In genomic region chr6:161186173-161186769, GRCh38 we compare ENCODE assay signal across 12 cellular contexts.
DNase-seq lines count a peak whose midpoint lies in the region; ATAC-seq and TF ChIP-seq lines count a peak whose summit lies in the region.
"Had no signal": no experiment of that assay in that cellular context is flagged by ENCODE, and none has a peak within 500 bp of the region (broad histone marks: within the 10 kb centered on the region; RNA-seq: fewer than 3 reads in every experiment).

No MANE protein-coding gene starts in this region.

- H3K4me2 ChIP-seq in OCI-LY7 (ENCODE audit: low read length), result no peak overlapping the region

- CTCF ChIA-PET in OCI-LY7 (lab: Charles Lee; ENCODE audit: unreplicated experiment), result no interaction called here

- no peaks in the 10 kb centered on the region for H3K27me3 Mint-ChIP-seq in immature natural killer cell (ENCODE audit: low read depth in 3 of 3)

- H3K4me1 ChIP-seq in adipocyte (ENCODE audit: control insufficient read depth, insufficient read depth, low read length) (peaks cover 8% of the 10 kb centered on the region), upper lobe of right lung (no peaks in the 10 kb centered on the region), OCI-LY7 (ENCODE audit: insufficient read depth, low read length, poor library complexity, severe bottlenecking) (peaks cover under 1% of the 10 kb centered on the region)

- H3K27ac ChIP-seq in upper lobe of right lung (no peak overlapping the region), OCI-LY7 (ENCODE audit: low read depth, low read length, poor library complexity, severe bottlenecking) (no peak overlapping the region)
- H3K27ac ChIP-seq: spleen, thoracic aorta had no signal

- H3K36me3 Mint-ChIP-seq in immature natural killer cell, result peaks cover 15 to 32% (median 27%) of the 10 kb centered on the region in 3 donors

- TF ChIP-seq CTCF in upper lobe of right lung (IDR thresholded peaks at IDR 0.05) (no peak), OCI-LY7 (conservative IDR thresholded peaks at IDR 0.05; ENCODE audit: low read length) (no peak)

- intact Hi-C loops in left ventricle myocardium superior (cut with micrococcal nuclease), result no loop called here
- intact Hi-C loops in Right ventricle myocardium superior (cut with DNase I), result no loop called here
- intact Hi-C loops in upper lobe of right lung (cut with DNase I), result no loop called here
- intact Hi-C loops in OCI-LY7 (cut with micrococcal nuclease; ENCODE audit: unreplicated experiment), result no loop called here

- peak overlapping the region; percentile 0 to 66 (median 30) for H3K4me3 Mint-ChIP-seq in immature natural killer cell

- H3K36me3 ChIP-seq in adipocyte (ENCODE audit: control insufficient read depth, insufficient read depth, low read length, severe bottlenecking) (no peaks in the 10 kb centered on the region), upper lobe of right lung (no peaks in the 10 kb centered on the region), OCI-LY7 (ENCODE audit: insufficient read depth, low read length) (no peaks in the 10 kb centered on the region)
- H3K36me3 ChIP-seq: BE2C, spleen, thoracic aorta had no signal

- H3K9ac ChIP-seq in adipocyte (ENCODE audit: low read length), result no peak overlapping the region

- no peak overlapping the region for H3K4me3 ChIP-seq in adipocyte (ENCODE audit: low read length)
- no peak overlapping the region for H3K4me3 ChIP-seq in upper lobe of right lung
- no peak overlapping the region for H3K4me3 ChIP-seq in OCI-LY7 (ENCODE audit: low read depth, low read length, poor library complexity, severe bottlenecking)
- H3K4me3 ChIP-seq: spleen, thoracic aorta had no signal

- peak overlapping the region in 4 of 6 donors; percentile 16 to 81 (median 45) for H3K27ac Mint-ChIP-seq in immature natural killer cell

- H3K9me3 ChIP-seq in adipocyte (ENCODE audit: control insufficient read depth, low read length) (no peaks in the 10 kb centered on the region), upper lobe of right lung (no peaks in the 10 kb centered on the region), OCI-LY7 (ENCODE audit: low read length) (no peaks in the 10 kb centered on the region)
- H3K9me3 ChIP-seq: BE2C, spleen, thoracic aorta had no signal

- H4K20me1 ChIP-seq in OCI-LY7 (ENCODE audit: insufficient read depth, low read length), result no peaks in the 10 kb centered on the region

- H3K79me2 ChIP-seq in OCI-LY7 (ENCODE audit: insufficient read depth, low read depth, low read length), result no peaks in the 10 kb centered on the region

- DNase-seq in left ventricle myocardium superior (no peak), Right ventricle myocardium superior (no peak), adipocyte (ENCODE audit: low read depth) (peak; percentile 61), immature natural killer cell (peak in 2 of 3 donors; percentile 8 to 15), upper lobe of right lung (peak; percentile 90), OCI-LY7 (ENCODE audit: low spot score) (no peak)
- DNase-seq: activated CD4-positive, alpha-beta T cell treated with anti-CD3 and anti-CD28 coated beads, Interleukin-2, amount 50 U/mL, for 48 hours; BE2C; spleen had no signal

- no peaks in the 10 kb centered on the region for H3K27me3 ChIP-seq in adipocyte (replicated peaks; ENCODE audit: control insufficient read depth, insufficient read depth, low read length)
- no peaks in the 10 kb centered on the region for H3K27me3 ChIP-seq in upper lobe of right lung
- H3K27me3 ChIP-seq: BE2C, spleen had no signal

- POLR2A ChIA-PET in OCI-LY7 (lab: Charles Lee), result no interaction called here

- no peak overlapping the region for H2AFZ ChIP-seq in OCI-LY7 (ENCODE audit: low read length)

- no peaks in the 10 kb centered on the region for H3K9me3 Mint-ChIP-seq in immature natural killer cell

- no TSS peak for BruUV-seq in OCI-LY7 (replicated peaks; lab: Mats Ljungman, UMichigan)

- peak; percentile 28 for ATAC-seq in left ventricle myocardium superior
- ATAC-seq in Right ventricle myocardium superior (ENCODE audit: poor library complexity), result no peak
- peak; percentile 94 for ATAC-seq in upper lobe of right lung
- ATAC-seq in HG03135 (IDR thresholded peaks at IDR 0.05; ENCODE audit: unreplicated experiment), result no peak
- ATAC-seq in GM18511 (IDR thresholded peaks at IDR 0.05; ENCODE audit: unreplicated experiment), result no peak

- peaks cover 23 to 24% of the 10 kb centered on the region in 2 donors for H3K4me1 Mint-ChIP-seq in immature natural killer cell

- H3K9me2 ChIP-seq in OCI-LY7 (ENCODE audit: insufficient read depth, low read length), result no peaks in the 10 kb centered on the region

Comparison
In these comparisons a context has a peak if more than half of its experiments do, and no peak if none do; other contexts are left out.
1. ATAC-seq: peak in left ventricle myocardium superior (single experiment) and upper lobe of right lung (single experiment); none in Right ventricle myocardium superior (single experiment), HG03135 (single experiment) and GM18511 (single experiment).
2. DNase-seq: peak in adipocyte (single experiment), immature natural killer cell (2 of 3) and upper lobe of right lung (single experiment); none in left ventricle myocardium superior (single experiment), Right ventricle myocardium superior (single experiment) and OCI-LY7 (single experiment).